Comparison of ENCODE assay signal across 8 cellular contexts in genomic region chr10:22631185-22631584, GRCh38.
DNase-seq lines count a peak whose midpoint lies in the region; ATAC-seq and TF ChIP-seq lines count a peak whose summit lies in the region.

No MANE protein-coding gene starts in this region.

- H3T11ph ChIP-seq in H9 (ENCODE audit: low read length), result no peak overlapping the region

- H4K5ac ChIP-seq in H9 (ENCODE audit: insufficient read length, low read depth, low read length), result no peak overlapping the region

- no peaks in the 10 kb centered on the region for H3K27me3 Mint-ChIP-seq in CD14-positive monocyte (ENCODE audit: low read depth in 3 of 3)
- H3K27me3 Mint-ChIP-seq in H9 (ENCODE audit: low read depth), result no peaks in the 10 kb centered on the region
- no peaks in the 10 kb centered on the region for H3K27me3 Mint-ChIP-seq in naive thymus-derived CD4-positive, alpha-beta T cell

- POLR2A ChIA-PET in naive thymus-derived CD4-positive, alpha-beta T cell (lab: Charles Lee), result interaction anchor here (0.9 to 4.2 kb wide), 10 partner anchors 10 to 35 kb away, joined by 3 to 31 read pairs (median 6); no protein-coding TSS in a partner anchor

- peaks cover 13% of the 10 kb centered on the region; the same call in 1 of the 2 replicates for H3K79me2 ChIP-seq in H9 (ENCODE audit: insufficient read depth, low read length)

- no peaks in the 10 kb centered on the region for H3K27me3 ChIP-seq in H9 (ENCODE audit: insufficient read depth, low read length)
- no peaks in the 10 kb centered on the region for H3K27me3 ChIP-seq in ascending aorta
- H3K27me3 ChIP-seq in naive thymus-derived CD4-positive, alpha-beta T cell (ENCODE audit: control insufficient read depth in 2 of 2, insufficient read depth in 2 of 2, low read length in 2 of 2), result no peaks in the 10 kb centered on the region
- H3K27me3 ChIP-seq in heart left ventricle, result no peaks in the 10 kb centered on the region

- H3K36me3 Mint-ChIP-seq in CD14-positive monocyte, result peaks cover 3 to 7% of the 10 kb centered on the region in 2 donors
- no peaks in the 10 kb centered on the region; a peak in 1 of 7 replicates for H3K36me3 Mint-ChIP-seq in H9 (ENCODE audit: insufficient read depth in 1 of 3, low read depth in 3 of 3)
- H3K36me3 Mint-ChIP-seq in naive thymus-derived CD4-positive, alpha-beta T cell, result peaks cover 0 to 17% (median 16%) of the 10 kb centered on the region in 5 donors

- WGBS in H9 (ENCODE audit: extremely low coverage, insufficient read length, low lambda C conversion rate), result no CpG with 5 or more reads among the region's 3 CpGs
- WGBS in heart left ventricle, 4 donors, result 85 to 95% (median 92%) methylated on average over 3 of the region's 3 CpGs

- H3K27ac ChIP-seq in H9 (ENCODE audit: insufficient read length, low read depth, low read length) (no peak overlapping the region), ascending aorta (peak overlapping the region; percentile 27 to 33), heart left ventricle (peak overlapping the region in 2 of 12 donors; percentile 25 to 90)
- H3K27ac ChIP-seq in naive thymus-derived CD4-positive, alpha-beta T cell (ENCODE audit: low read depth, low read length), result peak overlapping the region; percentile 68

- no peak overlapping the region for H2BK15ac ChIP-seq in H9 (ENCODE audit: low read depth, low read length)

- H2BK20ac ChIP-seq in H9 (ENCODE audit: low read depth, low read length, poor library complexity, severe bottlenecking), result no peak overlapping the region

- H3K4me3 Mint-ChIP-seq in CD14-positive monocyte (no peak overlapping the region), H9 (no peak overlapping the region)
- peak overlapping the region in 5 of 10 donors; percentile 66 to 83 (median 75) for H3K4me3 Mint-ChIP-seq in naive thymus-derived CD4-positive, alpha-beta T cell

- TF ChIP-seq CTCF in CD14-positive monocyte (IDR thresholded peaks at IDR 0.05) (no peak), H9 (conservative IDR thresholded peaks at IDR 0.05) (no peak), ascending aorta (IDR thresholded peaks at IDR 0.05) (no peak), heart left ventricle (IDR thresholded peaks at IDR 0.05) (no peak)

- H3K4me1 ChIP-seq in H9 (ENCODE audit: insufficient read depth, low read length), result peaks cover 10% of the 10 kb centered on the region; the same call in 1 of the 2 replicates
- peaks cover 0 to 28% of the 10 kb centered on the region in 2 donors for H3K4me1 ChIP-seq in ascending aorta
- H3K4me1 ChIP-seq in naive thymus-derived CD4-positive, alpha-beta T cell (ENCODE audit: control insufficient read depth in 2 of 2, insufficient read depth in 2 of 2, low read length in 2 of 2), result peaks cover 61 to 97% of the 10 kb centered on the region in 2 donors
- peaks cover 0 to 87% (median 11%) of the 10 kb centered on the region in 12 donors for H3K4me1 ChIP-seq in heart left ventricle

- H3K4me3 ChIP-seq in ascending aorta, result no peak overlapping the region
- peak overlapping the region; percentile 37 for H3K4me3 ChIP-seq in naive thymus-derived CD4-positive, alpha-beta T cell (ENCODE audit: low read length)
- H3K4me3 ChIP-seq in heart left ventricle, result no peak overlapping the region

- H2BK5ac ChIP-seq in H9 (ENCODE audit: insufficient read length, low read length), result no peak overlapping the region

- peaks cover 41% of the 10 kb centered on the region for H3K4me1 Mint-ChIP-seq in CD14-positive monocyte
- peaks cover 38 to 39% of the 10 kb centered on the region in 2 experiments for H3K4me1 Mint-ChIP-seq in H9
- peaks cover 65 to 99% (median 96%) of the 10 kb centered on the region in 7 donors for H3K4me1 Mint-ChIP-seq in naive thymus-derived CD4-positive, alpha-beta T cell

- H3K18ac ChIP-seq in H9 (ENCODE audit: insufficient read length, low read depth, low read length), result no peak overlapping the region

- H3K56ac ChIP-seq in H9 (ENCODE audit: insufficient read length, low read depth, low read length), result no peak overlapping the region

- H2AFZ ChIP-seq in H9 (ENCODE audit: low read length), result no peak overlapping the region

- H3K27ac Mint-ChIP-seq in CD14-positive monocyte (peak overlapping the region; percentile 59 to 96 (median 79)), H9 (peak overlapping the region in 2 of 3 experiments; percentile 65 to 73; a peak in 4 of 7 replicates)
- H3K27ac Mint-ChIP-seq in naive thymus-derived CD4-positive, alpha-beta T cell, result peak overlapping the region; percentile 11 to 98 (median 90)

- no peak overlapping the region for H3K4ac ChIP-seq in H9 (ENCODE audit: low read depth, low read length)

- no peak overlapping the region for H4K8ac ChIP-seq in H9 (replicated peaks; ENCODE audit: insufficient read length, low read depth, low read length)

- no peak overlapping the region for H2AK5ac ChIP-seq in H9 (ENCODE audit: insufficient read length, low read length)

- H3K36me3 ChIP-seq in ascending aorta (no peaks in the 10 kb centered on the region), heart left ventricle (no peaks in the 10 kb centered on the region)
- H3K36me3 ChIP-seq in naive thymus-derived CD4-positive, alpha-beta T cell (ENCODE audit: control insufficient read depth in 2 of 3, insufficient read depth in 3 of 3, low read length in 3 of 3), result no peaks in the 10 kb centered on the region

- no peaks in the 10 kb centered on the region for H3K23me2 ChIP-seq in H9 (ENCODE audit: insufficient read length, low read depth, low read length, poor library complexity, severe bottlenecking)

- H4K91ac ChIP-seq in H9 (ENCODE audit: insufficient read length, low read depth, low read length), result no peak overlapping the region

- no peak for ATAC-seq in naive thymus-derived CD4-positive, alpha-beta T cell
- ATAC-seq in HG03095 (IDR thresholded peaks at IDR 0.05; ENCODE audit: unreplicated experiment) (no peak), GM18861 (IDR thresholded peaks at IDR 0.05; ENCODE audit: unreplicated experiment) (no peak), heart left ventricle (no peak)

- CTCF ChIA-PET in naive thymus-derived CD4-positive, alpha-beta T cell (lab: Charles Lee), result interaction anchor here (1.5 kb wide), 1 partner anchor 13 kb away, joined by 3 read pairs; no protein-coding TSS in a partner anchor

- H3K9me3 Mint-ChIP-seq in CD14-positive monocyte (no peaks in the 10 kb centered on the region), H9 (no peaks in the 10 kb centered on the region; a peak in 1 of 5 replicates)
- peaks cover 0 to 9% (median 0%) of the 10 kb centered on the region in 11 donors for H3K9me3 Mint-ChIP-seq in naive thymus-derived CD4-positive, alpha-beta T cell

- H3K14ac ChIP-seq in H9 (ENCODE audit: insufficient read depth, low read length), result no peak overlapping the region

- H3K79me1 ChIP-seq in H9 (ENCODE audit: insufficient read depth, low read depth, low read length, poor library complexity, severe bottlenecking), result peaks cover 9% of the 10 kb centered on the region

- no peaks in the 10 kb centered on the region for H4K20me1 ChIP-seq in H9 (ENCODE audit: control insufficient read depth, insufficient read depth, insufficient read length)

- no peak overlapping the region for H3K23ac ChIP-seq in H9 (ENCODE audit: insufficient read length, low read depth, low read length)

- no peak overlapping the region for H3K9ac ChIP-seq in H9 (ENCODE audit: extremely low read depth, insufficient read length, low read length)

- H3K9me3 ChIP-seq in H9 (ENCODE audit: control insufficient read depth, low read depth, low read length), result no peaks in the 10 kb centered on the region
- H3K9me3 ChIP-seq in ascending aorta, result no peaks in the 10 kb centered on the region
- H3K9me3 ChIP-seq in naive thymus-derived CD4-positive, alpha-beta T cell (ENCODE audit: control insufficient read depth in 2 of 3, low read length in 3 of 3), result no peaks in the 10 kb centered on the region
- no peaks in the 10 kb centered on the region for H3K9me3 ChIP-seq in heart left ventricle

- no peak overlapping the region for H2BK120ac ChIP-seq in H9 (ENCODE audit: low read depth, low read length, poor library complexity, severe bottlenecking)

- intact Hi-C loops in CD14-positive monocyte (cut with micrococcal nuclease) (no loop called here), ascending aorta (cut with DNase I) (no loop called here), heart left ventricle (cut with DNase I) (no loop called here)
- intact Hi-C loops in naive thymus-derived CD4-positive, alpha-beta T cell (cut with micrococcal nuclease), result loop anchor here (5.0 to 10.0 kb wide), 2 partner anchors 81 to 464 kb away; partner anchors contain the start of genes MSRB2 (in 1 of the 2) and PIP4K2A (in 1 of the 2)

- no peak overlapping the region for H3K4me2 ChIP-seq in H9 (ENCODE audit: insufficient read depth, insufficient read length, low read length)

- no peak overlapping the region for H2BK12ac ChIP-seq in H9 (ENCODE audit: insufficient read length, low read depth, low read length)

- DNase-seq in CD14-positive monocyte (ENCODE audit: low spot score) (no peak), H9 (no peak), ascending aorta (ENCODE audit: low spot score in 2 of 2) (no peak), NOMO-1 (lab: John Stamatoyannopoulos, UW; ENCODE audit: unreplicated experiment in 2 of 2) (no peak), heart left ventricle (no peak)
- DNase-seq in naive thymus-derived CD4-positive, alpha-beta T cell, result no peak

- TF ChIP-seq POLR2A in heart left ventricle (IDR thresholded peaks at IDR 0.05), result no peak

Comparison
In these comparisons a context has a peak if more than half of its experiments do, and no peak if none do; other contexts are left out.
1. intact Hi-C loops: an anchor here in naive thymus-derived CD4-positive, alpha-beta T cell (5.0 to 10.0 kb wide); none called in CD14-positive monocyte, ascending aorta and heart left ventricle.